ENCODE assay signal across 12 cellular contexts in the genomic region with DNA sequence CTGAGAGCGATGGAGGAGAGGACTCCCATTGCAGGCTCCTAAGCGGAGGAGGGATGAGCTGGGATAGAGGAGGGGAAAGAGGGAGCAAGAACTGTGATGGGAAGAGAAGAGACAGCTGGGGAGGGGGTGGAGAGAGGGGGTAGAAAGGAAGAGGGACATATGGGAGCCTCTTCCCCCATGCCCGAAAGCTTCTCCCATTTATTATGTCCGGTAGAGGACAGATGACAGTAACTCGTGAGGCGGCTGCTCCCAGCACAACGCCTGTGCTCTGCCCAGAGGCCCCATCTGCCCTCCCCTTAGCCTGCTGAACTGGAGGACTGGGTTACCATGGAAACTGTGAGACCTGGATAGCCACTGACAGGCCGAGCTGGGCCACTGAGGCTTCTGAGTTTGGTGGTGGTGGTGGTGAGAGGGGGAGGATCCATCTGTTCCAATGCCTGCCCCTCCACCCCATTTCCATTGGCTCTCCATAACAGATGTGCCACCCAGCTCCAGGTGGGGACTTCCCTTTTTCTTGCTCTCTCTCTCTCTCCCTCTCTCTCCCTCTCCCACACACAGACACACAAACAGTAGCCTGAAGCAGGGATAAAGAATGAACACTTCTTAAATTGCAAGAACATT. TPM values are rescaled to one million over a fixed set of nuclear protein-coding genes. Genes with fewer than 3 reads are reported as not detected.
A peak's percentile ranks its signal among the peaks of the same experiment; 100 is the strongest.
DNase-seq lines count a peak whose midpoint lies in the region; ATAC-seq and TF ChIP-seq lines count a peak whose summit lies in the region.
"Had no signal": no experiment of that assay in that cellular context is flagged by ENCODE, and none has a peak within 500 bp of the region (broad histone marks: within the 10 kb centered on the region; RNA-seq: fewer than 3 reads in every experiment).

No MANE protein-coding gene starts in this region.

- H3K4me3 Mint-ChIP-seq in activated naive CD8-positive, alpha-beta T cell treated with anti-CD3 and anti-CD28 coated beads for 36 hours, result peak overlapping the region; percentile 12
- peak overlapping the region; percentile 77 for H3K4me3 Mint-ChIP-seq in nephron progenitor cell
- no peak overlapping the region for H3K4me3 Mint-ChIP-seq in HFFc6

- ATAC-seq in GM18858 (IDR thresholded peaks at IDR 0.05; ENCODE audit: unreplicated experiment), result no peak
- ATAC-seq: natural killer cell treated with Interleukin-12 subunit alpha and Interleukin-12 subunit beta and Interleukin-15 and Interleukin-18, amount 100 ng/mL, for 72 hours had no signal

- H3K36me3 Mint-ChIP-seq in activated naive CD8-positive, alpha-beta T cell treated with anti-CD3 and anti-CD28 coated beads for 36 hours, result no peaks in the 10 kb centered on the region
- H3K36me3 Mint-ChIP-seq in nephron progenitor cell (ENCODE audit: low read depth) (no peaks in the 10 kb centered on the region), HFFc6 (ENCODE audit: low read depth) (no peaks in the 10 kb centered on the region)
- H3K36me3 Mint-ChIP-seq: activated naive CD8-positive, alpha-beta T cell treated with anti-CD3 and anti-CD28 coated beads, Interleukin-2, amount 10 ng/mL, durations not matched to agents 7 days and 5 days; natural killer cell treated with Interleukin-12 subunit alpha and Interleukin-12 subunit beta and Interleukin-15 and Interleukin-18, amount 100 ng/mL, for 72 hours had no signal

- no peaks in the 10 kb centered on the region for H3K9me3 Mint-ChIP-seq in activated naive CD8-positive, alpha-beta T cell treated with anti-CD3 and anti-CD28 coated beads for 36 hours
- H3K9me3 Mint-ChIP-seq in nephron progenitor cell, result no peaks in the 10 kb centered on the region
- H3K9me3 Mint-ChIP-seq in HFFc6, result no peaks in the 10 kb centered on the region
- H3K9me3 Mint-ChIP-seq: activated naive CD8-positive, alpha-beta T cell treated with anti-CD3 and anti-CD28 coated beads, Interleukin-2, amount 10 ng/mL, durations not matched to agents 7 days and 5 days; natural killer cell treated with Interleukin-12 subunit alpha and Interleukin-12 subunit beta and Interleukin-15 and Interleukin-18, amount 100 ng/mL, for 72 hours had no signal

- TF ChIP-seq CTCF in nephron progenitor cell (IDR thresholded peaks at IDR 0.05), result no peak
- no peak for TF ChIP-seq CTCF in HFFc6 (IDR thresholded peaks at IDR 0.05)

- DNase-seq in NCI-H1436 (lab: John Stamatoyannopoulos, UW), result peak; percentile 9
- DNase-seq in NCI-H1436 treated with DMSO at 0.1 percent for 48 hours (lab: John Stamatoyannopoulos, UW), result no peak
- DNase-seq in NCI-H1694 (lab: John Stamatoyannopoulos, UW), result peak; percentile 96
- DNase-seq in activated naive CD8-positive, alpha-beta T cell treated with anti-CD3 and anti-CD28 coated beads for 36 hours, result no peak
- peak; percentile 50 for DNase-seq in nephron progenitor cell
- DNase-seq in HFFc6, result no peak
- no peak for DNase-seq in SIG-M5 (lab: John Stamatoyannopoulos, UW)
- DNase-seq: 8988T; activated CD4-positive, CD25-positive, alpha-beta regulatory T cell treated with anti-CD3 and anti-CD28 coated beads, Interleukin-2, amount 50 U/mL, for 72 hours; activated naive CD8-positive, alpha-beta T cell treated with anti-CD3 and anti-CD28 coated beads, Interleukin-2, amount 10 ng/mL, durations not matched to agents 7 days and 5 days had no signal

- H3K27me3 Mint-ChIP-seq in activated naive CD8-positive, alpha-beta T cell treated with anti-CD3 and anti-CD28 coated beads for 36 hours, result no peaks in the 10 kb centered on the region
- peaks cover 62% of the 10 kb centered on the region for H3K27me3 Mint-ChIP-seq in nephron progenitor cell (ENCODE audit: low read depth, poor library complexity)
- peaks cover 37% of the 10 kb centered on the region for H3K27me3 Mint-ChIP-seq in HFFc6 (ENCODE audit: insufficient read depth)
- H3K27me3 Mint-ChIP-seq: activated naive CD8-positive, alpha-beta T cell treated with anti-CD3 and anti-CD28 coated beads, Interleukin-2, amount 10 ng/mL, durations not matched to agents 7 days and 5 days had no signal

- peaks cover 19% of the 10 kb centered on the region for H3K4me1 Mint-ChIP-seq in activated naive CD8-positive, alpha-beta T cell treated with anti-CD3 and anti-CD28 coated beads for 36 hours
- H3K4me1 Mint-ChIP-seq in nephron progenitor cell, result peaks cover 40% of the 10 kb centered on the region
- H3K4me1 Mint-ChIP-seq in HFFc6 (ENCODE audit: low read depth), result no peaks in the 10 kb centered on the region

- H3K27ac Mint-ChIP-seq in activated naive CD8-positive, alpha-beta T cell treated with anti-CD3 and anti-CD28 coated beads for 36 hours, result no peak overlapping the region
- H3K27ac Mint-ChIP-seq in nephron progenitor cell (no peak overlapping the region), HFFc6 (no peak overlapping the region)
- H3K27ac Mint-ChIP-seq: natural killer cell treated with Interleukin-12 subunit alpha and Interleukin-12 subunit beta and Interleukin-15 and Interleukin-18, amount 100 ng/mL, for 72 hours had no signal

RNA-seq across cellular contexts. Expression of a gene that starts 8.3 kb away (rescaled TPM):
- not detected for total RNA-seq in activated naive CD8-positive, alpha-beta T cell treated with anti-CD3 and anti-CD28 coated beads for 36 hours
- not detected for total RNA-seq in HFFc6 (2021; fragmentation: NEBNext Ultra II Directional; extraction: Animal tissue kit (Norgen Biotek cat#: 25700))
- total RNA-seq: natural killer cell treated with Interleukin-12 subunit alpha and Interleukin-12 subunit beta and Interleukin-15 and Interleukin-18, amount 100 ng/mL, for 72 hours had no signal

RNA-seq across cellular contexts. Expression of a gene that starts 14.5 kb away (rescaled TPM):
- 100 to 1,000 TPM; 110 TPM for total RNA-seq in activated naive CD8-positive, alpha-beta T cell treated with anti-CD3 and anti-CD28 coated beads for 36 hours
- 10 to 100 TPM; 19.9 to 27.6 (median 24.0) TPM for total RNA-seq in HFFc6 (2021; fragmentation: NEBNext Ultra II Directional; extraction: Animal tissue kit (Norgen Biotek cat#: 25700))

RNA-seq across cellular contexts. Expression of a gene that starts 27.8 kb away (rescaled TPM):
- total RNA-seq in activated naive CD8-positive, alpha-beta T cell treated with anti-CD3 and anti-CD28 coated beads for 36 hours, result under 1 TPM; 0.43 to 0.56 TPM
- total RNA-seq in HFFc6 (2021; fragmentation: NEBNext Ultra II Directional; extraction: Animal tissue kit (Norgen Biotek cat#: 25700)), result not detected

RNA-seq across cellular contexts. Expression of a gene that starts 34.9 kb away (rescaled TPM):
- 10 to 100 TPM; 56.0 to 56.7 TPM for total RNA-seq in activated naive CD8-positive, alpha-beta T cell treated with anti-CD3 and anti-CD28 coated beads for 36 hours
- total RNA-seq in HFFc6 (2021; fragmentation: NEBNext Ultra II Directional; extraction: Animal tissue kit (Norgen Biotek cat#: 25700)), result 10 to 100 TPM; 28.1 to 36.3 (median 32.1) TPM

RNA-seq across cellular contexts. Expression of a gene that starts 35.1 kb away (rescaled TPM):
- 1 to 10 TPM; 1.8 to 2.6 TPM for total RNA-seq in activated naive CD8-positive, alpha-beta T cell treated with anti-CD3 and anti-CD28 coated beads for 36 hours
- under 1 TPM; 0.26 to 0.85 (median 0.49) TPM for total RNA-seq in HFFc6 (2021; fragmentation: NEBNext Ultra II Directional; extraction: Animal tissue kit (Norgen Biotek cat#: 25700))

Comparison
In these comparisons a context has a peak if more than half of its experiments do, and no peak if none do; other contexts are left out.
1. DNase-seq: peak in NCI-H1436 (single experiment), NCI-H1694 (single experiment) and nephron progenitor cell (single experiment); none in NCI-H1436 treated with DMSO at 0.1 percent for 48 hours (single experiment), activated naive CD8-positive, alpha-beta T cell treated with anti-CD3 and anti-CD28 coated beads for 36 hours (single experiment), HFFc6 (single experiment) and SIG-M5 (single experiment).